In genomic region chr10:84521468-84521867, GRCh38 we compare ENCODE assay signal across 18 cellular contexts.
"Had no signal": no experiment of that assay in that cellular context is flagged by ENCODE, and none has a peak within 500 bp of the region (broad histone marks: within the 10 kb centered on the region; RNA-seq: fewer than 3 reads in every experiment).

No MANE protein-coding gene starts in this region.

- H3K27me3 ChIP-seq: colonic mucosa, dorsolateral prefrontal cortex, heart left ventricle, sigmoid colon, upper lobe of left lung, uterus had no signal

- H3K27me3 Mint-ChIP-seq: naive thymus-derived CD8-positive, alpha-beta T cell had no signal

- H3K9me3 ChIP-seq: colonic mucosa, sigmoid colon, uterus had no signal

- H3K36me3 ChIP-seq: colonic mucosa, uterus had no signal

- ATAC-seq: heart left ventricle; left colon; left ventricle myocardium superior; mucosa of descending colon; naive thymus-derived CD8-positive, alpha-beta T cell had no signal

- H3K4me3 Mint-ChIP-seq: naive thymus-derived CD8-positive, alpha-beta T cell had no signal

- H3K27ac ChIP-seq: colonic mucosa, heart left ventricle, sigmoid colon, skin epidermis, upper lobe of left lung, uterus had no signal

- H3K4me1 ChIP-seq: colonic mucosa, heart left ventricle, uterus had no signal

- H3K4me3 ChIP-seq: colonic mucosa, dorsolateral prefrontal cortex, heart left ventricle, lung, mucosa of descending colon, sigmoid colon, skin epidermis, upper lobe of left lung, uterus had no signal

- DNase-seq: colonic mucosa; dorsolateral prefrontal cortex; effector CD8-positive, alpha-beta T cell; foreskin melanocyte; heart left ventricle; hippocampal formation; left colon; left ventricle myocardium superior; mesendoderm; mucosa of descending colon; naive thymus-derived CD8-positive, alpha-beta T cell; sigmoid colon; stimulated activated CD4-positive, alpha-beta T cell treated with anti-CD3 and anti-CD28 coated beads, Interleukin-12 subunit alpha, Interleukin-12 subunit beta, amount 100 ng/mL, for 4 hours; stimulated activated naive CD4-positive, alpha-beta T cell treated with Interleukin-2 at 50 U/mL for 16 hours; upper lobe of left lung; uterus had no signal
